Comparison of ENCODE assay signal across 8 cellular contexts in the genomic region with DNA sequence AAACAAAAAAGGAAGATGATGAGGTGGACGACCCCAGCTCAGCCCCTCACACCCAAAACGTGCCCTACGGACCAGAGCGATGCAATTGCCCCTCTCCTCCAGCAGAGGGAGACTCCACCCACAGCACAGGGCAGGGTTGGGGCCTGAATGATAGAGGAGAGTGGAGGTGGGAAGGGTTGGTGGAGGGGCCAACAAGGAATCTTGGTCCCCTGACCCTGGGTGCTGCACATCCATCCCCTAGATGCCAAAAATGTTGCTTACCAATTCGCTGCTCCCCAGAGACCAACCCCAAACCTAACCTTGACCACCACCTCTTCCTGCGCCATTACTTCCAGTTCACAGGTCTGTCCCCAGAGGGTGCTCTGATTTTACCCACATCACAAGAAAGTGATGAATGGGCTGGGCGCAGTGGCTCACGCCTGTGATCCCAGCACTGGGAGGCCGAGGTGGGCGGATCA. TPM values are rescaled to one million over a fixed set of nuclear protein-coding genes. Genes with fewer than 3 reads are reported as not detected.
DNase-seq lines count a peak whose midpoint lies in the region; ATAC-seq and TF ChIP-seq lines count a peak whose summit lies in the region.

No MANE protein-coding gene starts in this region.

- H3K4me3 ChIP-seq in HCT116 (replicated peaks in 1 of 2; ENCODE audit: low read depth in 1 of 2, low read length in 2 of 2), result no peak overlapping the region

- no peaks in the 10 kb centered on the region for H4K20me1 ChIP-seq in HCT116 (ENCODE audit: insufficient read depth)

- intact Hi-C loops in HCT116 (cut with micrococcal nuclease), result loop anchor here (2.0 kb wide), 1 partner anchor 144 kb away; no protein-coding TSS in a partner anchor

- H3K9me3 ChIP-seq in HCT116 (ENCODE audit: control insufficient read depth in 1 of 2, insufficient read depth in 1 of 2, low read depth in 1 of 2, low read length in 2 of 2), result no peaks in the 10 kb centered on the region

- DNase-seq in COLO668 (lab: John Stamatoyannopoulos, UW; ENCODE audit: unreplicated experiment) (peak; percentile 3), HCT116 (ENCODE audit: low read depth, low spot score) (peak; percentile 53), SK-MEL-5 (ENCODE audit: low read depth, low spot score) (peak; percentile 66), hepatic stellate cell (ENCODE audit: low spot score) (peak; percentile 81), pons (ENCODE audit: low spot score) (no peak), NCI-H2081 treated with DMSO at 0.1 percent for 48 hours (lab: John Stamatoyannopoulos, UW) (no peak)
- DNase-seq in activated naive CD4-positive, alpha-beta T cell treated with anti-CD3 and anti-CD28 coated beads, Interleukin-2, amount 50 U/mL, for 16 hours, result peak; percentile 55
- DNase-seq in stimulated activated CD4-positive, alpha-beta T cell treated with anti-CD3 and anti-CD28 coated beads, Interleukin-4, amount 100 ng/mL, for 48 hours (ENCODE audit: low read depth in 2 of 2), result peak; percentile 37 to 53

- TF ChIP-seq CTCF in HCT116 (IDR thresholded peaks at IDR 0.05 in 2 of 3, conservative IDR thresholded peaks at IDR 0.05 in 1 of 3; ENCODE audit: borderline replicate concordance in 1 of 3, insufficient read depth in 1 of 3, low read depth in 2 of 3, low read length in 2 of 3), result peak; percentile 93 to 98 (median 97)

- no peak overlapping the region for H3K9ac ChIP-seq in HCT116 (ENCODE audit: low read length)

- RAD21 ChIA-PET in HCT116 (lab: Charles Lee; ENCODE audit: low non-redundant PET in 1 of 2, low total read pairs in 2 of 2, uncharacterized antibody in 2 of 2, unreplicated experiment in 2 of 2), result interaction anchor here in 1 of 2 experiments (0.9 kb wide), 1 partner anchor 41 kb away, joined by 3 read pairs; the partner anchor contains the start of gene HASPIN

- no peaks in the 10 kb centered on the region for H3K79me2 ChIP-seq in HCT116 (ENCODE audit: insufficient read depth, low read length)

- no TSS peak for BruUV-seq in HCT116 (replicated peaks; lab: Mats Ljungman, UMichigan)

- peak; percentile 68 for TF ChIP-seq RAD21 in HCT116 (IDR thresholded peaks at IDR 0.05; ENCODE audit: low read depth)

- H3K36me3 ChIP-seq in HCT116 (ENCODE audit: control insufficient read depth in 1 of 2, insufficient read depth in 2 of 2, low read length in 2 of 2), result no peaks in the 10 kb centered on the region

- H3K27ac ChIP-seq in HCT116 (ENCODE audit: low read depth, low read length), result no peak overlapping the region

- POLR2A ChIA-PET in HCT116 (lab: Charles Lee), result no interaction called here

- no peaks in the 10 kb centered on the region for H3K27me3 ChIP-seq in HCT116 (ENCODE audit: insufficient read depth, low read length)

- CTCF ChIA-PET in HCT116 (lab: Charles Lee), result interaction anchor here (0.6 to 1.8 kb wide), 9 partner anchors 9 to 144 kb away, joined by 3 to 11 read pairs (median 6); partner anchors contain the start of genes CTNS, EMC6, HASPIN and P2RX5

- no peaks in the 10 kb centered on the region for H3K9me2 ChIP-seq in HCT116 (ENCODE audit: insufficient read depth)

- peaks cover 0 to 10% of the 10 kb centered on the region in 2 experiments; a peak in 3 of 4 replicates for H3K4me1 ChIP-seq in HCT116 (ENCODE audit: control insufficient read depth in 1 of 2, insufficient read depth in 2 of 2, low read length in 2 of 2)

- ATAC-seq in HCT116, result peak; percentile 90

- no peak overlapping the region for H2AFZ ChIP-seq in HCT116 (ENCODE audit: low read depth, low read length, poor library complexity, severe bottlenecking)

- H3K4me2 ChIP-seq in HCT116 (ENCODE audit: low read length), result peak overlapping the region; percentile 37

- in situ Hi-C loops in SK-MEL-5 (cut with HindIII; ENCODE audit: low pct_unique_long_range_greater_than_20kb, low sequenced_read_pairs), result no loop called here

- TF ChIP-seq POLR2A in HCT116 (IDR thresholded peaks at IDR 0.05; ENCODE audit: borderline replicate concordance, extremely low read depth, insufficient read depth, insufficient read length), result no peak

TF ChIP-seq in HCT116, 20 proteins besides CTCF, POLR2A, EP300 and RAD21:
- TF ChIP-seq ZNF274 (IDR thresholded peaks at IDR 0.05; ENCODE audit: low read depth, low read length) (no peak), ELF1 (IDR thresholded peaks at IDR 0.05; ENCODE audit: borderline replicate concordance, low read depth) (no peak), CEBPB (IDR thresholded peaks at IDR 0.05; ENCODE audit: low read depth) (no peak), SP1 (IDR thresholded peaks at IDR 0.05; ENCODE audit: low read depth) (no peak), TCF7L2 (IDR thresholded peaks at IDR 0.05; ENCODE audit: borderline replicate concordance, extremely low read depth, insufficient read depth, insufficient read length) (no peak), CBX3 (IDR thresholded peaks at IDR 0.05; ENCODE audit: low read depth) (no peak), EGR1 (IDR thresholded peaks at IDR 0.05; ENCODE audit: low read depth) (no peak), FOSL1 (IDR thresholded peaks at IDR 0.05; ENCODE audit: low read depth) (no peak), JUND (IDR thresholded peaks at IDR 0.05) (no peak), EZH2 (IDR thresholded peaks at IDR 0.05) (no peak), POLR2AphosphoS5 (IDR thresholded peaks at IDR 0.05; ENCODE audit: low read depth, low read length) (no peak)
- TF ChIP-seq, protein P1, sequence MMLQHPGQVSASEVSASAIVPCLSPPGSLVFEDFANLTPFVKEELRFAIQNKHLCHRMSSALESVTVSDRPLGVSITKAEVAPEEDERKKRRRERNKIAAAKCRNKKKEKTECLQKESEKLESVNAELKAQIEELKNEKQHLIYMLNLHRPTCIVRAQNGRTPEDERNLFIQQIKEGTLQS (IDR thresholded peaks at IDR 0.05), result no peak

RNA-seq across cellular contexts. Expression of gene P2RX5, which starts 12.9 kb away (rescaled TPM):
- 9.0 TPM for total RNA-seq in HCT116 (2021; ENCODE audit: unreplicated experiment)
- 14.8 and 15.4 TPM in 2 replicates for polyA plus RNA-seq in HCT116 (2012)
- 2.4 and 3.0 TPM in 2 replicates for total RNA-seq in SK-MEL-5 (2014; rRNA removed; shearing (Covaris generic))
- polyA plus RNA-seq in SK-MEL-5 (2015; cell fraction: cytosol; rRNA removed), result 3.9 and 5.0 TPM in 2 replicates
- polyA plus RNA-seq in SK-MEL-5 (2015; cell fraction: nucleus; rRNA removed), result 0.14 and 1.8 TPM in 2 replicates

RNA-seq across cellular contexts. Expression of gene EMC6, which starts 14.5 kb away (rescaled TPM):
- 62.4 TPM for total RNA-seq in HCT116 (2021; ENCODE audit: unreplicated experiment)
- 33.2 and 47.7 TPM in 2 replicates for polyA plus RNA-seq in HCT116 (2012)
- 23.3 and 37.3 TPM in 2 replicates for total RNA-seq in SK-MEL-5 (2014; rRNA removed; shearing (Covaris generic))
- polyA plus RNA-seq in SK-MEL-5 (2015; cell fraction: cytosol; rRNA removed), result 126 and 155 TPM in 2 replicates
- 15.0 and 35.1 TPM in 2 replicates for polyA plus RNA-seq in SK-MEL-5 (2015; cell fraction: nucleus; rRNA removed)

RNA-seq across cellular contexts. Expression of gene TAX1BP3, which starts 14.7 kb away (rescaled TPM):
- total RNA-seq in HCT116 (2021; ENCODE audit: unreplicated experiment), result 50.0 TPM
- polyA plus RNA-seq in HCT116 (2012), result 53.8 and 55.8 TPM in 2 replicates
- total RNA-seq in SK-MEL-5 (2014; rRNA removed; shearing (Covaris generic)), result 49.9 and 50.4 TPM in 2 replicates
- polyA plus RNA-seq in SK-MEL-5 (2015; cell fraction: cytosol; rRNA removed), result 44.1 and 57.3 TPM in 2 replicates
- 12.1 and 18.3 TPM in 2 replicates for polyA plus RNA-seq in SK-MEL-5 (2015; cell fraction: nucleus; rRNA removed)

RNA-seq across cellular contexts. Expression of gene HASPIN, which starts 40.6 kb away (rescaled TPM):
- 19.6 TPM for total RNA-seq in HCT116 (2021; ENCODE audit: unreplicated experiment)
- polyA plus RNA-seq in HCT116 (2012), result 5.8 and 8.6 TPM in 2 replicates
- total RNA-seq in SK-MEL-5 (2014; rRNA removed; shearing (Covaris generic)), result 9.0 and 9.3 TPM in 2 replicates
- 9.4 and 10.4 TPM in 2 replicates for polyA plus RNA-seq in SK-MEL-5 (2015; cell fraction: cytosol; rRNA removed)
- polyA plus RNA-seq in SK-MEL-5 (2015; cell fraction: nucleus; rRNA removed), result 3.4 and 3.7 TPM in 2 replicates

RNA-seq across cellular contexts. Expression of gene CTNS, which starts 46.5 kb away (rescaled TPM):
- 7.9 TPM for total RNA-seq in HCT116 (2021; ENCODE audit: unreplicated experiment)
- 6.0 TPM in 2 replicates for polyA plus RNA-seq in HCT116 (2012)
- 44.0 and 46.7 TPM in 2 replicates for total RNA-seq in SK-MEL-5 (2014; rRNA removed; shearing (Covaris generic))
- 38.4 and 44.3 TPM in 2 replicates for polyA plus RNA-seq in SK-MEL-5 (2015; cell fraction: cytosol; rRNA removed)
- polyA plus RNA-seq in SK-MEL-5 (2015; cell fraction: nucleus; rRNA removed), result 52.8 and 60.9 TPM in 2 replicates

Comparison
In these comparisons a context has a peak if more than half of its experiments do, and no peak if none do; other contexts are left out.
1. DNase-seq: peak in COLO668 (single experiment), HCT116 (single experiment), SK-MEL-5 (single experiment), activated naive CD4-positive, alpha-beta T cell treated with anti-CD3 and anti-CD28 coated beads, Interleukin-2, amount 50 U/mL, for 16 hours (single experiment), hepatic stellate cell (single experiment) and stimulated activated CD4-positive, alpha-beta T cell treated with anti-CD3 and anti-CD28 coated beads, Interleukin-4, amount 100 ng/mL, for 48 hours (2 of 2); none in pons (single experiment) and NCI-H2081 treated with DMSO at 0.1 percent for 48 hours (single experiment).